In genomic region chr1:153133743-153134142, GRCh38 we compare ENCODE assay signal across 8 cellular contexts. TPM values are rescaled to one million over a fixed set of nuclear protein-coding genes. Genes with fewer than 3 reads are reported as not detected.
"Had no signal": no experiment of that assay in that cellular context is flagged by ENCODE, and none has a peak within 500 bp of the region (broad histone marks: within the 10 kb centered on the region; RNA-seq: fewer than 3 reads in every experiment).

No MANE protein-coding gene starts in this region.

- ATAC-seq: K562 had no signal

- FAIRE-seq: HTR-8/SVneo, K562 had no signal

- DNase-seq: H7, HCEC 1CT, IMR-90, KG1 had no signal

- H3K4me3 ChIP-seq: K562 had no signal

RNA-seq across cellular contexts. Expression of gene SPRR2G, which starts 16.9 kb away (rescaled TPM):
- total RNA-seq: H4, H7, HT-29, IMR-90, K562 had no signal
- polyA plus RNA-seq: IMR-90, K562 had no signal

RNA-seq across cellular contexts. Expression of gene SPRR2F, which starts 20.4 kb away (rescaled TPM):
- total RNA-seq: H4, H7, HT-29, IMR-90 had no signal
- polyA plus RNA-seq: IMR-90 had no signal

RNA-seq across cellular contexts. Expression of gene SPRR2E, which starts 39.4 kb away (rescaled TPM):
- total RNA-seq: H4, H7, HT-29, IMR-90, K562 had no signal
- polyA plus RNA-seq: IMR-90, K562 had no signal
